In genomic region chr13:35988648-35989081, GRCh38 we compare ENCODE assay signal across 15 cellular contexts.
DNase-seq lines count a peak whose midpoint lies in the region; ATAC-seq and TF ChIP-seq lines count a peak whose summit lies in the region.
"Had no signal": no experiment of that assay in that cellular context is flagged by ENCODE, and none has a peak within 500 bp of the region (broad histone marks: within the 10 kb centered on the region; RNA-seq: fewer than 3 reads in every experiment).

No MANE protein-coding gene starts in this region.

- DNase-seq in GM23338 (ENCODE audit: low spot score) (peak; percentile 53), NCI-H69 (lab: John Stamatoyannopoulos, UW) (peak; percentile 69), cardiac fibroblast (ENCODE audit: low read depth in 2 of 2) (peak; percentile 92 to 94), mesendoderm (peak; percentile 41), lower lobe of right lung (no peak), left colon (no peak)
- DNase-seq in activated naive CD8-positive, alpha-beta T cell treated with anti-CD3 and anti-CD28 coated beads for 36 hours = no peak
- DNase-seq: activated T-cell treated with anti-CD3 and anti-CD28 coated beads, Interleukin-2, amount 50 U/mL, for 48 hours; colonic mucosa; left cardiac atrium; stimulated activated CD4-positive, alpha-beta T cell treated with anti-CD3 and anti-CD28 coated beads, Interleukin-4, amount 100 ng/mL, for 24 hours had no signal

- H2BK5ac ChIP-seq in mesendoderm (ENCODE audit: low read length) = no peak overlapping the region

- peaks cover 16% of the 10 kb centered on the region; the same call in 1 of the 2 replicates for H3F3A ChIP-seq in GM23338 (replicated peaks; ENCODE audit: low read depth)

- H3K9me2 ChIP-seq in GM23338 (ENCODE audit: insufficient read depth) = peaks cover 7% of the 10 kb centered on the region

- H3K27ac Mint-ChIP-seq in GM23338 = peak overlapping the region; percentile 61
- H3K27ac Mint-ChIP-seq in activated naive CD8-positive, alpha-beta T cell treated with anti-CD3 and anti-CD28 coated beads for 36 hours = no peak overlapping the region
- H3K27ac Mint-ChIP-seq: CD14-positive monocyte had no signal

- H3K4ac ChIP-seq in mesendoderm (ENCODE audit: low read depth, low read length) = no peak overlapping the region

- no peaks in the 10 kb centered on the region for H3K9me3 ChIP-seq in lower lobe of right lung
- H3K9me3 ChIP-seq: colonic mucosa, thoracic aorta had no signal

- H3K36me3 ChIP-seq in GM23338 (ENCODE audit: insufficient read depth) (no peaks in the 10 kb centered on the region), mesendoderm (ENCODE audit: control insufficient read depth, insufficient read depth, low read length) (no peaks in the 10 kb centered on the region), lower lobe of right lung (no peaks in the 10 kb centered on the region)
- H3K36me3 ChIP-seq: colonic mucosa, thoracic aorta had no signal

- H4K8ac ChIP-seq in mesendoderm (ENCODE audit: low read depth, low read length) = no peak overlapping the region

- no peak overlapping the region for H3K18ac ChIP-seq in mesendoderm (ENCODE audit: low read length)

- H3K9ac ChIP-seq in mesendoderm (ENCODE audit: low read length) = no peak overlapping the region

- H3K4me1 Mint-ChIP-seq in GM23338 = peaks cover 61% of the 10 kb centered on the region
- no peaks in the 10 kb centered on the region for H3K4me1 Mint-ChIP-seq in activated naive CD8-positive, alpha-beta T cell treated with anti-CD3 and anti-CD28 coated beads for 36 hours
- H3K4me1 Mint-ChIP-seq: CD14-positive monocyte had no signal

- peak overlapping the region; percentile 22; the same call in 2 of the 3 replicates for H3K4me3 Mint-ChIP-seq in GM23338
- H3K4me3 Mint-ChIP-seq in activated naive CD8-positive, alpha-beta T cell treated with anti-CD3 and anti-CD28 coated beads for 36 hours = no peak overlapping the region
- H3K4me3 Mint-ChIP-seq: CD14-positive monocyte had no signal

- H3K4me3 ChIP-seq in GM23338 = peak overlapping the region; percentile 39
- H3K4me3 ChIP-seq in cardiac fibroblast (replicated peaks in 1 of 2; ENCODE audit: low read depth in 2 of 2, low read length in 2 of 2) = no peak overlapping the region
- no peak overlapping the region for H3K4me3 ChIP-seq in mesendoderm (ENCODE audit: low read length)
- H3K4me3 ChIP-seq in lower lobe of right lung = no peak overlapping the region
- H3K4me3 ChIP-seq: colonic mucosa, thoracic aorta had no signal

- H3K36me3 Mint-ChIP-seq in GM23338 (ENCODE audit: low read depth) = peaks cover 3% of the 10 kb centered on the region; the same call in 1 of the 3 replicates
- no peaks in the 10 kb centered on the region for H3K36me3 Mint-ChIP-seq in activated naive CD8-positive, alpha-beta T cell treated with anti-CD3 and anti-CD28 coated beads for 36 hours
- H3K36me3 Mint-ChIP-seq: CD14-positive monocyte had no signal

- WGBS in mesendoderm (ENCODE audit: extremely low coverage, insufficient coverage, low lambda C conversion rate) = no CpG with 5 or more reads among the region's 6 CpGs

- H3K56ac ChIP-seq in mesendoderm (ENCODE audit: low read length) = no peak overlapping the region

- H4K20me1 ChIP-seq in GM23338 (replicated peaks; ENCODE audit: insufficient read depth) = no peaks in the 10 kb centered on the region

- peak overlapping the region; percentile 98 for H3K27ac ChIP-seq in GM23338 (ENCODE audit: low read depth)
- no peak overlapping the region for H3K27ac ChIP-seq in mesendoderm (ENCODE audit: low read depth, low read length)
- H3K27ac ChIP-seq in lower lobe of right lung = no peak overlapping the region
- H3K27ac ChIP-seq: colonic mucosa, epithelial cell of prostate, thoracic aorta had no signal

- no peak overlapping the region for H2AFZ ChIP-seq in GM23338

- H3K79me1 ChIP-seq in mesendoderm (ENCODE audit: low read length) = no peaks in the 10 kb centered on the region

- no peak overlapping the region for H2AK5ac ChIP-seq in mesendoderm (ENCODE audit: low read length)

- H2BK15ac ChIP-seq in mesendoderm (replicated peaks; ENCODE audit: low read depth) = no peak overlapping the region

- H3K4me1 ChIP-seq in GM23338 (ENCODE audit: insufficient read depth) = peaks cover 68% of the 10 kb centered on the region
- H3K4me1 ChIP-seq in mesendoderm (ENCODE audit: control insufficient read depth, low read depth, low read length) = peaks cover 7% of the 10 kb centered on the region
- no peaks in the 10 kb centered on the region for H3K4me1 ChIP-seq in lower lobe of right lung
- H3K4me1 ChIP-seq: colonic mucosa had no signal

- H3K27me3 Mint-ChIP-seq in GM23338 (ENCODE audit: insufficient read depth, low read depth, poor library complexity) = peaks cover 13% of the 10 kb centered on the region
- H3K27me3 Mint-ChIP-seq in activated naive CD8-positive, alpha-beta T cell treated with anti-CD3 and anti-CD28 coated beads for 36 hours = peaks cover 5% of the 10 kb centered on the region

- no peak overlapping the region for H4K5ac ChIP-seq in mesendoderm (ENCODE audit: low read length)

- no peaks in the 10 kb centered on the region for H3K79me2 ChIP-seq in GM23338 (replicated peaks; ENCODE audit: insufficient read depth)
- H3K79me2 ChIP-seq in mesendoderm (ENCODE audit: control insufficient read depth, insufficient read depth, low read length) = no peaks in the 10 kb centered on the region

- no peak overlapping the region for H3K23ac ChIP-seq in mesendoderm (ENCODE audit: low read length)

- H3K4me2 ChIP-seq in GM23338 (peak overlapping the region; percentile 66), mesendoderm (ENCODE audit: low read length) (no peak overlapping the region)

- no peaks in the 10 kb centered on the region for H3K9me3 Mint-ChIP-seq in GM23338
- H3K9me3 Mint-ChIP-seq in activated naive CD8-positive, alpha-beta T cell treated with anti-CD3 and anti-CD28 coated beads for 36 hours = peaks cover 2% of the 10 kb centered on the region

- ATAC-seq in GM23338 = peak; percentile 20
- no peak for ATAC-seq in lower lobe of right lung
- ATAC-seq in GM19395 (IDR thresholded peaks at IDR 0.05; ENCODE audit: unreplicated experiment) = no peak
- no peak for ATAC-seq in left colon
- ATAC-seq: left cardiac atrium had no signal

- intact Hi-C loops in lower lobe of right lung (cut with DNase I) (no loop called here), left colon (cut with DNase I, micrococcal nuclease) (no loop called here)

- no peaks in the 10 kb centered on the region for H3K27me3 ChIP-seq in GM23338 (ENCODE audit: insufficient read depth)
- H3K27me3 ChIP-seq in mesendoderm (ENCODE audit: insufficient read depth, low read length, poor library complexity) = no peaks in the 10 kb centered on the region
- no peaks in the 10 kb centered on the region for H3K27me3 ChIP-seq in lower lobe of right lung (ENCODE audit: low read depth)
- H3K27me3 ChIP-seq: colonic mucosa had no signal

- no peak overlapping the region for H2BK120ac ChIP-seq in mesendoderm (ENCODE audit: low read depth, low read length)

- TF ChIP-seq CTCF in GM23338 (conservative IDR thresholded peaks at IDR 0.05; ENCODE audit: low read depth in 2 of 2) (no peak), cardiac fibroblast (IDR thresholded peaks at IDR 0.05; ENCODE audit: low read depth, low read length) (no peak), lower lobe of right lung (IDR thresholded peaks at IDR 0.05) (no peak)

TF ChIP-seq in GM23338, 12 proteins besides CTCF, POLR2A, EP300 and RAD21:
- peak; percentile 93 for TF ChIP-seq NANOG (IDR thresholded peaks at IDR 0.05; ENCODE audit: borderline replicate concordance)
- TF ChIP-seq ZNF114 (CRISPR knock-in tag; IDR thresholded peaks at IDR 0.05) = no peak
- TF ChIP-seq POLR2AphosphoS5 (IDR thresholded peaks at IDR 0.05; ENCODE audit: low read depth) = 0 out of 2 replicates have a peak, but pooled peaks have one; percentile 30

Comparison
In these comparisons a context has a peak if more than half of its experiments do, and no peak if none do; other contexts are left out.
1. DNase-seq: peak in GM23338 (single experiment), NCI-H69 (single experiment), cardiac fibroblast (2 of 2) and mesendoderm (single experiment); none in lower lobe of right lung (single experiment), activated naive CD8-positive, alpha-beta T cell treated with anti-CD3 and anti-CD28 coated beads for 36 hours (single experiment) and left colon (0 of 2).